ENCODE assay signal across 16 cellular contexts in the genomic region with DNA sequence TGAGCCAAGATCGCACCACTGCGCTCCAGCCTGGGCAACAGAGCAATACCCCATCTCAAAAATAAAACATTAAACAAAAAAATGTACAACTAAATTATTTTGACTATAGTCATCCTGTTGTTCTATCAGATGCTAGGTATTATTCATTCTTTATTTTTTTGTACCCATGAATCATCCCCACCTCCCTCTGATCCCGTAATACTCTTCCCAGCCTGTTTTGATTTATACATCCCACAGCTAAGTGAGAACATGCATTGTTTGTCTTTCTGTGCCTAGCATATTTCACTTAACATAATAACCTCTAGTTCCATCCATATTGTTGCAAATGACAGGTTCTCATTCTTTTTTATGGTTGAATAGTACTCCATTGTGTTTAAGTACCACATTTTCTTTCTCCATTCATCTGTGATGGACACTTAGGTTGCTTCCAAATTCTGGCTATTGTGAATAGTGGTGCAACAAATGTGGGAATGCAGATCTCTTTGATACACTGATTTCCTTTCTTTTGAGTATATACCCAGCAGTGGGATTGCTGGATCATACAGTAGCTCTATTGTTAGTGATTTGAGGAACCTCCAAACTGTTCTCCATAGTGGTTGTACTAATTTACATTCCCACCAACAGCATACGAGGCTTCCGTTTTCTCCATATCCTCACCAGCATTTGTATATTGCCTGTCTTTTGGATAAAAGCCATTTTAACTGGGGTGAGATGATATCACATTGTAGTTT.
"Had no signal": no experiment of that assay in that cellular context is flagged by ENCODE, and none has a peak within 500 bp of the region (broad histone marks: within the 10 kb centered on the region; RNA-seq: fewer than 3 reads in every experiment).

No MANE protein-coding gene starts in this region.

- H3K27ac Mint-ChIP-seq: activated CD4-positive, alpha-beta memory T cell treated with anti-CD3 and anti-CD28 coated beads for 36 hours; naive thymus-derived CD8-positive, alpha-beta T cell had no signal

- H3K9me3 Mint-ChIP-seq: activated CD4-positive, alpha-beta memory T cell treated with anti-CD3 and anti-CD28 coated beads for 36 hours; naive thymus-derived CD8-positive, alpha-beta T cell had no signal

- H3K27me3 ChIP-seq: neutrophil, right atrium auricular region had no signal

- H3K27ac ChIP-seq: coronary artery, neutrophil, right atrium auricular region had no signal

- ATAC-seq: left lobe of liver; mucosa of descending colon; naive thymus-derived CD8-positive, alpha-beta T cell had no signal

- H3K4me2 ChIP-seq: smooth muscle cell had no signal

- H3K27me3 Mint-ChIP-seq: activated CD4-positive, alpha-beta memory T cell treated with anti-CD3 and anti-CD28 coated beads for 36 hours; naive thymus-derived CD8-positive, alpha-beta T cell had no signal

- H3K4me3 Mint-ChIP-seq: activated CD4-positive, alpha-beta memory T cell treated with anti-CD3 and anti-CD28 coated beads for 36 hours; naive thymus-derived CD8-positive, alpha-beta T cell had no signal

- DNase-seq: activated CD4-positive, alpha-beta memory T cell treated with anti-CD3 and anti-CD28 coated beads for 36 hours; activated CD4-positive, alpha-beta T cell treated with anti-CD3 and anti-CD28 coated beads for 1 hour; activated T-cell treated with anti-CD3 and anti-CD28 coated beads, Interleukin-2, amount 50 U/mL, for 48 hours; caudate nucleus; effector CD8-positive, alpha-beta T cell; head of caudate nucleus; mucosa of descending colon; naive thymus-derived CD8-positive, alpha-beta T cell; posterior cingulate gyrus had no signal

- FAIRE-seq: islet of Langerhans, urothelium cell line had no signal

- H3K9me3 ChIP-seq: mucosa of descending colon, neutrophil, right atrium auricular region had no signal

- H3K4me3 ChIP-seq: coronary artery, mucosa of descending colon, right atrium auricular region, smooth muscle cell had no signal
